1 cellular context compared by ENCODE assay signal in the genomic region with DNA sequence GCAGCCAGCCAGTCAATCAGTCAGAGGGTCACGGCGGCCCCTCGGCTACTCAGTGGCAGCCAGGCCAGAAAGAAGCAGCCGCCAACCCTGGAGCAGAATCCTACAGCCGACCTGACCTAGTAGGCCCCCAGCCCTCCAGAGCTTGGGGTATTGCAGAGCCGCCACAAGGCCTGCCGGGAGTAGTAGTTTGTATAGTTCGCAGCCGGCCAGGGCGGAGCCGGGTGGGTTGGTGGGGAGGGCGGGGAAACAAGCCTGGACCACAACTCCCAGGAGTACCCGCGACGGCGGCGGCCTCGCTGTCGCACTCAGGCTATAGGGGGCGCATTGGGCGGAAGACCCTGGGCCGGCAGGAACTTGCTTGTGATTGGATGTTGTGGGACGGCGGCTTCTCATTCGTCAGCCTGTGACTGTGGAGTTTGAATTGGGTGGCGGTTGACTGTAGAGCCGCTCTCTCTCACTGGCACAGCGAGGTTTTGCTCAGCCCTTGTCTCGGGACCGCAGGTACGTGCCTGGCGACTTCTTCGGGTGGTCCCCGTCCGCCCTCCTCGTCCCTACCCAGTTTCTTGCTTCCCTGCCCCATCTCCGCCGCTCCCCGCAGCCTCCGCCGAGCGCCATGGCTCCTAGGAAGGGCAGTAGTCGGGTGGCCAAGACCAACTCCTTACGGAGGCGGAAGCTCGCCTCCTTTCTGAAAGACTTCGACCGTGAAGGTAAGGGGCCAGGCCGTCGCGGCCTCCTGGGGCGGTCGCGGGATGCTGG.
TF ChIP-seq lines count a peak whose summit lies in the region.

Gene CDCA8 (plus strand): TSS at position 439 of the 756 bp plus-strand sequence. CDS start 175 bp downstream, at position 614.

TF ChIP-seq in K562, 482 proteins besides CTCF, POLR2A, EP300 and RAD21 (continued from another document and continues in another):
- TF ChIP-seq, protein P1, sequence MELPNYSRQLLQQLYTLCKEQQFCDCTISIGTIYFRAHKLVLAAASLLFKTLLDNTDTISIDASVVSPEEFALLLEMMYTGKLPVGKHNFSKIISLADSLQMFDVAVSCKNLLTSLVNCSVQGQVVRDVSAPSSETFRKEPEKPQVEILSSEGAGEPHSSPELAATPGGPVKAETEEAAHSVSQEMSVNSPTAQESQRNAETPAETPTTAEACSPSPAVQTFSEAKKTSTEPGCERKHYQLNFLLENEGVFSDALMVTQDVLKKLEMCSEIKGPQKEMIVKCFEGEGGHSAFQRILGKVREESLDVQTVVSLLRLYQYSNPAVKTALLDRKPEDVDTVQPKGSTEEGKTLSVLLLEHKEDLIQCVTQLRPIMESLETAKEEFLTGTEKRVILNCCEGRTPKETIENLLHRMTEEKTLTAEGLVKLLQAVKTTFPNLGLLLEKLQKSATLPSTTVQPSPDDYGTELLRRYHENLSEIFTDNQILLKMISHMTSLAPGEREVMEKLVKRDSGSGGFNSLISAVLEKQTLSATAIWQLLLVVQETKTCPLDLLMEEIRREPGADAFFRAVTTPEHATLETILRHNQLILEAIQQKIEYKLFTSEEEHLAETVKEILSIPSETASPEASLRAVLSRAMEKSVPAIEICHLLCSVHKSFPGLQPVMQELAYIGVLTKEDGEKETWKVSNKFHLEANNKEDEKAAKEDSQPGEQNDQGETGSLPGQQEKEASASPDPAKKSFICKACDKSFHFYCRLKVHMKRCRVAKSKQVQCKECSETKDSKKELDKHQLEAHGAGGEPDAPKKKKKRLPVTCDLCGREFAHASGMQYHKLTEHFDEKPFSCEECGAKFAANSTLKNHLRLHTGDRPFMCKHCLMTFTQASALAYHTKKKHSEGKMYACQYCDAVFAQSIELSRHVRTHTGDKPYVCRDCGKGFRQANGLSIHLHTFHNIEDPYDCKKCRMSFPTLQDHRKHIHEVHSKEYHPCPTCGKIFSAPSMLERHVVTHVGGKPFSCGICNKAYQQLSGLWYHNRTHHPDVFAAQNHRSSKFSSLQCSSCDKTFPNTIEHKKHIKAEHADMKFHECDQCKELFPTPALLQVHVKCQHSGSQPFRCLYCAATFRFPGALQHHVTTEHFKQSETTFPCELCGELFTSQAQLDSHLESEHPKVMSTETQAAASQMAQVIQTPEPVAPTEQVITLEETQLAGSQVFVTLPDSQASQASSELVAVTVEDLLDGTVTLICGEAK (IDR thresholded peaks at IDR 0.05): peak; percentile 88
- TF ChIP-seq, protein P1 (CRISPR knock-in tag; IDR thresholded peaks at IDR 0.05): no peak
- TF ChIP-seq HDAC8 (tag; IDR thresholded peaks at IDR 0.05): no peak
- peak; percentile 54 for TF ChIP-seq CCNT2 (IDR thresholded peaks at IDR 0.05; ENCODE audit: borderline replicate concordance, extremely low read depth, insufficient read length, low read depth, low read length)
- TF ChIP-seq HMGN3 (IDR thresholded peaks at IDR 0.05; ENCODE audit: borderline replicate concordance, extremely low read depth, insufficient read length, low read depth, low read length): peak; percentile 85
- TF ChIP-seq SIN3A (IDR thresholded peaks at IDR 0.05; ENCODE audit: borderline replicate concordance in 2 of 2, control insufficient read depth in 1 of 2, low read depth in 2 of 2, low read length in 2 of 2): peak; percentile 56 to 87; a peak in 2 of 4 replicates
- TF ChIP-seq L3MBTL2 (IDR thresholded peaks at IDR 0.05): no peak
- no peak for TF ChIP-seq CEBPB (tag; IDR thresholded peaks at IDR 0.05)
- TF ChIP-seq MCM5 (IDR thresholded peaks at IDR 0.05; ENCODE audit: low read depth): no peak
- 0 out of 2 replicates have a peak, but pooled peaks have one; percentile 40 for TF ChIP-seq SMARCE1 (IDR thresholded peaks at IDR 0.05)
- peak; percentile 93 for TF ChIP-seq GABPA (tag; conservative IDR thresholded peaks at IDR 0.05; ENCODE audit: low read depth)
- TF ChIP-seq ZBTB49 (CRISPR knock-in tag; IDR thresholded peaks at IDR 0.05; ENCODE audit: borderline replicate concordance): no peak
- TF ChIP-seq TEAD2 (tag; IDR thresholded peaks at IDR 0.05): no peak
- TF ChIP-seq, protein P2, sequence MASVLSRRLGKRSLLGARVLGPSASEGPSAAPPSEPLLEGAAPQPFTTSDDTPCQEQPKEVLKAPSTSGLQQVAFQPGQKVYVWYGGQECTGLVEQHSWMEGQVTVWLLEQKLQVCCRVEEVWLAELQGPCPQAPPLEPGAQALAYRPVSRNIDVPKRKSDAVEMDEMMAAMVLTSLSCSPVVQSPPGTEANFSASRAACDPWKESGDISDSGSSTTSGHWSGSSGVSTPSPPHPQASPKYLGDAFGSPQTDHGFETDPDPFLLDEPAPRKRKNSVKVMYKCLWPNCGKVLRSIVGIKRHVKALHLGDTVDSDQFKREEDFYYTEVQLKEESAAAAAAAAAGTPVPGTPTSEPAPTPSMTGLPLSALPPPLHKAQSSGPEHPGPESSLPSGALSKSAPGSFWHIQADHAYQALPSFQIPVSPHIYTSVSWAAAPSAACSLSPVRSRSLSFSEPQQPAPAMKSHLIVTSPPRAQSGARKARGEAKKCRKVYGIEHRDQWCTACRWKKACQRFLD (CRISPR knock-in tag; IDR thresholded peaks at IDR 0.05): peak; percentile 61; the same call in 1 of the 2 replicates
- no peak for TF ChIP-seq ZNF551 (CRISPR knock-in tag; IDR thresholded peaks at IDR 0.05)
- TF ChIP-seq, protein P3, sequence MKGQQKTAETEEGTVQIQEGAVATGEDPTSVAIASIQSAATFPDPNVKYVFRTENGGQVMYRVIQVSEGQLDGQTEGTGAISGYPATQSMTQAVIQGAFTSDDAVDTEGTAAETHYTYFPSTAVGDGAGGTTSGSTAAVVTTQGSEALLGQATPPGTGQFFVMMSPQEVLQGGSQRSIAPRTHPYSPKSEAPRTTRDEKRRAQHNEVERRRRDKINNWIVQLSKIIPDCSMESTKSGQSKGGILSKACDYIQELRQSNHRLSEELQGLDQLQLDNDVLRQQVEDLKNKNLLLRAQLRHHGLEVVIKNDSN (CRISPR knock-in tag; IDR thresholded peaks at IDR 0.05): peak; percentile 48
- TF ChIP-seq ZNF184 (CRISPR knock-in tag; IDR thresholded peaks at IDR 0.05): no peak
- TF ChIP-seq GABPB2 (CRISPR knock-in tag; conservative IDR thresholded peaks at IDR 0.05): no peak
- no peak for TF ChIP-seq HSF4 (CRISPR knock-in tag; IDR thresholded peaks at IDR 0.05; ENCODE audit: borderline replicate concordance)
- TF ChIP-seq PKNOX1 (IDR thresholded peaks at IDR 0.05): peak; percentile 64
- no peak for TF ChIP-seq IFI16 (CRISPR knock-in tag; IDR thresholded peaks at IDR 0.05)
- no peak for TF ChIP-seq ID3 (CRISPR knock-in tag; IDR thresholded peaks at IDR 0.05)
- TF ChIP-seq ID3 (tag; IDR thresholded peaks at IDR 0.05): no peak
- no peak for TF ChIP-seq ZNF121 (CRISPR knock-in tag; conservative IDR thresholded peaks at IDR 0.05)
- TF ChIP-seq, protein P4, sequence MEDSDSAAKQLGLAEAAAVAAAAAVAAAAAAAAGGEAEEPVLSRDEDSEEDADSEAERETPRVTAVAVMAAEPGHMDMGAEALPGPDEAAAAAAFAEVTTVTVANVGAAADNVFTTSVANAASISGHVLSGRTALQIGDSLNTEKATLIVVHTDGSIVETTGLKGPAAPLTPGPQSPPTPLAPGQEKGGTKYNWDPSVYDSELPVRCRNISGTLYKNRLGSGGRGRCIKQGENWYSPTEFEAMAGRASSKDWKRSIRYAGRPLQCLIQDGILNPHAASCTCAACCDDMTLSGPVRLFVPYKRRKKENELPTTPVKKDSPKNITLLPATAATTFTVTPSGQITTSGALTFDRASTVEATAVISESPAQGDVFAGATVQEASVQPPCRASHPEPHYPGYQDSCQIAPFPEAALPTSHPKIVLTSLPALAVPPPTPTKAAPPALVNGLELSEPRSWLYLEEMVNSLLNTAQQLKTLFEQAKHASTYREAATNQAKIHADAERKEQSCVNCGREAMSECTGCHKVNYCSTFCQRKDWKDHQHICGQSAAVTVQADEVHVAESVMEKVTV (CRISPR knock-in tag; IDR thresholded peaks at IDR 0.05): no peak
- no peak for TF ChIP-seq NR0B1 (IDR thresholded peaks at IDR 0.05; ENCODE audit: partially characterized antibody)
- TF ChIP-seq ZNF639 (CRISPR knock-in tag; conservative IDR thresholded peaks at IDR 0.05 in 1 of 2, IDR thresholded peaks at IDR 0.05 in 1 of 2): peak in 1 of 2 experiments; percentile 61; a peak in 1 of 4 replicates
- TF ChIP-seq ZNF24 (IDR thresholded peaks at IDR 0.05): no peak
- TF ChIP-seq, protein P5, sequence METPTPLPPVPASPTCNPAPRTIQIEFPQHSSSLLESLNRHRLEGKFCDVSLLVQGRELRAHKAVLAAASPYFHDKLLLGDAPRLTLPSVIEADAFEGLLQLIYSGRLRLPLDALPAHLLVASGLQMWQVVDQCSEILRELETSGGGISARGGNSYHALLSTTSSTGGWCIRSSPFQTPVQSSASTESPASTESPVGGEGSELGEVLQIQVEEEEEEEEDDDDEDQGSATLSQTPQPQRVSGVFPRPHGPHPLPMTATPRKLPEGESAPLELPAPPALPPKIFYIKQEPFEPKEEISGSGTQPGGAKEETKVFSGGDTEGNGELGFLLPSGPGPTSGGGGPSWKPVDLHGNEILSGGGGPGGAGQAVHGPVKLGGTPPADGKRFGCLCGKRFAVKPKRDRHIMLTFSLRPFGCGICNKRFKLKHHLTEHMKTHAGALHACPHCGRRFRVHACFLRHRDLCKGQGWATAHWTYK (CRISPR knock-in tag; IDR thresholded peaks at IDR 0.05): 0 out of 2 replicates have a peak, but pooled peaks have one; percentile 52
- no peak for TF ChIP-seq NCOA6 (IDR thresholded peaks at IDR 0.05)
